Comparison of ENCODE assay signal across 25 cellular contexts in the genomic region with DNA sequence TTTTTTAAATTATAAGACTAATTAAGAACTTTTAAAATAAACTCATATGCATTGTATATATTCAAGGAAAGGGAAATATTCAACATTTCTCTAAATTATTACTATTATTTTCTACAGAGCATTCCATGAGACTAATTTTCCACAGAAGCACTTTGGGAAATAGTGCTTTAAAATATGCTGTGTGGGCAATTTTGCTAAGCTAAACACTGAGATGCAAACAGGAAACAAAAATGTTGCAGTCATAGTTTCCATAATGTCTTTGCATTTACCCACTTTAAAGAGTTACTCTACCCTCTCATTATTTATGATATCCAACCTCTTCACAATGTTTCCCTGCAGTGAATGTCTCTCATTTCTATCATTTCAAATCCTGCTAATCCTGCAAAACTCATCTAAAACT.
DNase-seq lines count a peak whose midpoint lies in the region; ATAC-seq, FAIRE-seq and TF ChIP-seq lines count a peak whose summit lies in the region.
"Had no signal": no experiment of that assay in that cellular context is flagged by ENCODE, and none has a peak within 500 bp of the region (broad histone marks: within the 10 kb centered on the region; RNA-seq: fewer than 3 reads in every experiment).

No MANE protein-coding gene starts in this region.

- H3K4me2 ChIP-seq in HepG2 (ENCODE audit: low read depth, low read length) (no peak overlapping the region), H1 (ENCODE audit: insufficient read depth in 1 of 2, low read depth in 2 of 2, low read length in 2 of 2) (no peak overlapping the region)
- H3K4me2 ChIP-seq: BLaER1 had no signal

- H3K56ac ChIP-seq in H1 (replicated peaks; ENCODE audit: insufficient read length, low read depth, low read length): no peak overlapping the region

- H4K8ac ChIP-seq in H1 (ENCODE audit: extremely low read depth, insufficient read depth, low read length): no peak overlapping the region

- H3K4me1 ChIP-seq in HepG2 (ENCODE audit: insufficient read depth, low read length) (no peaks in the 10 kb centered on the region), right lobe of liver (no peaks in the 10 kb centered on the region), H1 (replicated peaks in 1 of 4; ENCODE audit: control insufficient read depth in 3 of 4, insufficient read depth in 4 of 4, low read length in 3 of 4) (no peaks in the 10 kb centered on the region)
- H3K4me1 ChIP-seq: BLaER1 had no signal

- H3K23me2 ChIP-seq in H1 (ENCODE audit: low read depth, low read length): no peaks in the 10 kb centered on the region

- POLR2A ChIA-PET in HepG2 (lab: Yijun Ruan, JAX): no interaction called here
- POLR2A ChIA-PET in H1 (lab: Charles Lee; ENCODE audit: partially characterized antibody): no interaction called here

- no peak overlapping the region for H4K91ac ChIP-seq in H1 (replicated peaks; ENCODE audit: insufficient read length, low read length)

- H3K9ac ChIP-seq in HepG2 (ENCODE audit: insufficient read depth, low read depth, low read length): no peak overlapping the region
- no peak overlapping the region for H3K9ac ChIP-seq in SK-N-MC (ENCODE audit: insufficient read length)
- H3K9ac ChIP-seq in H1 (replicated peaks in 1 of 4; ENCODE audit: extremely low read depth in 1 of 4, low read depth in 3 of 4, low read length in 3 of 4): no peak overlapping the region
- H3K9ac ChIP-seq: BLaER1 had no signal

- no peaks in the 10 kb centered on the region for H3K79me1 ChIP-seq in H1 (ENCODE audit: low read depth, low read length)

- no peak overlapping the region for H3K18ac ChIP-seq in H1 (ENCODE audit: extremely low read depth, low read length)

- no peak overlapping the region for H2BK15ac ChIP-seq in H1 (ENCODE audit: low read length)

- H3K23ac ChIP-seq in H1 (ENCODE audit: insufficient read length): no peak overlapping the region

- no peak overlapping the region for H3K14ac ChIP-seq in H1 (ENCODE audit: insufficient read length)

- no peak overlapping the region for H2BK5ac ChIP-seq in H1 (ENCODE audit: low read depth, low read length)

- DNase-seq in HepG2 (ENCODE audit: low spot score) (no peak), right lobe of liver (no peak), SK-N-MC (ENCODE audit: low read depth, low spot score) (peak; percentile 82), H1 (ENCODE audit: low read depth in 1 of 2, low spot score in 2 of 2) (no peak), NCI-H2171 treated with DMSO at 0.1 percent for 48 hours (lab: John Stamatoyannopoulos, UW) (no peak), HTR-8/SVneo (ENCODE audit: insufficient read length, low spot score) (no peak)
- DNase-seq: ACHN; BE2C; C1 segment of cervical spinal cord; CD4-positive, alpha-beta memory T cell; CD4-positive, CD25-positive, alpha-beta regulatory T cell; CD8-positive, alpha-beta memory T cell; COR-L47; DMS 273 treated with DMSO at 0.1 percent for 48 hours; DMS153; DMS53; DMS79; DND-41; EL; GDM1 had no signal

- no peak overlapping the region for H2BK120ac ChIP-seq in H1 (replicated peaks; ENCODE audit: low read depth, low read length)

- H3K27me3 ChIP-seq in HepG2 (ENCODE audit: control insufficient read depth in 1 of 2, insufficient read depth in 2 of 2, low read length in 2 of 2) (no peaks in the 10 kb centered on the region), right lobe of liver (no peaks in the 10 kb centered on the region), H1 (replicated peaks in 1 of 4; ENCODE audit: control insufficient read depth in 3 of 4, extremely low read depth in 1 of 4, insufficient read depth in 3 of 4, low read length in 3 of 4) (no peaks in the 10 kb centered on the region)
- H3K27me3 ChIP-seq: BE2C, BLaER1 had no signal

- H2AFZ ChIP-seq in HepG2 (ENCODE audit: low read length): no peak overlapping the region
- H2AFZ ChIP-seq in H1 (ENCODE audit: low read length): no peak overlapping the region

- no peak overlapping the region for H2BK12ac ChIP-seq in H1 (ENCODE audit: low read depth, low read length)

- H3K79me2 ChIP-seq in HepG2 (ENCODE audit: insufficient read depth, low read length) (no peaks in the 10 kb centered on the region), H1 (ENCODE audit: control insufficient read depth in 1 of 2, insufficient read depth in 2 of 2, low read length in 2 of 2) (no peaks in the 10 kb centered on the region)

- H2AK5ac ChIP-seq in H1 (ENCODE audit: low read depth, low read length): no peak overlapping the region

- no TSS peak for BruUV-seq in HepG2 (replicated peaks; lab: Mats Ljungman, UMichigan)

- CTCF ChIA-PET in HepG2 (lab: Yijun Ruan, JAX; ENCODE audit: low intra/inter-chr PET ratio, low total read pairs): no interaction called here
- CTCF ChIA-PET in H1 (lab: Charles Lee; ENCODE audit: partially characterized antibody): interaction anchor here (0.6 kb wide), 1 partner anchor 1037 kb away, joined by 3 read pairs; no protein-coding TSS in a partner anchor

- ATAC-seq in HepG2 (no peak), right lobe of liver (no peak)
- ATAC-seq: GM12878 had no signal

- TF ChIP-seq POLR2A in HepG2 (IDR thresholded peaks at IDR 0.05; ENCODE audit: insufficient read depth in 1 of 2, low read depth in 2 of 2, low read length in 2 of 2): no peak
- TF ChIP-seq POLR2A in right lobe of liver (IDR thresholded peaks at IDR 0.05): no peak
- TF ChIP-seq POLR2A in H1 (IDR thresholded peaks at IDR 0.05; ENCODE audit: control extremely low read depth in 1 of 2, low read depth in 2 of 2, low read length in 2 of 2): no peak

- no peaks in the 10 kb centered on the region for H3K36me3 ChIP-seq in HepG2 (replicated peaks in 1 of 2; ENCODE audit: control insufficient read depth in 1 of 2, insufficient read depth in 2 of 2, low read length in 2 of 2)
- no peaks in the 10 kb centered on the region for H3K36me3 ChIP-seq in right lobe of liver
- no peaks in the 10 kb centered on the region for H3K36me3 ChIP-seq in SK-N-MC (ENCODE audit: insufficient read depth, low read length)
- no peaks in the 10 kb centered on the region for H3K36me3 ChIP-seq in H1 (ENCODE audit: control insufficient read depth in 2 of 4, insufficient read depth in 4 of 4, low read length in 3 of 4)
- H3K36me3 ChIP-seq: BE2C, BLaER1 had no signal

- no peaks in the 10 kb centered on the region for H4K20me1 ChIP-seq in HepG2 (ENCODE audit: insufficient read depth, low read length)
- no peaks in the 10 kb centered on the region for H4K20me1 ChIP-seq in H1 (replicated peaks in 1 of 2; ENCODE audit: control insufficient read depth in 1 of 2, insufficient read depth in 2 of 2, low read length in 2 of 2)
- H4K20me1 ChIP-seq: BLaER1 had no signal

- no peak for TF ChIP-seq EP300 in HepG2 (IDR thresholded peaks at IDR 0.05; ENCODE audit: low read depth in 2 of 2, low read length in 2 of 2)
- TF ChIP-seq EP300 in HepG2 (CRISPR knock-in tag; IDR thresholded peaks at IDR 0.05; ENCODE audit: borderline replicate concordance): no peak
- no peak for TF ChIP-seq EP300 in H1 (IDR thresholded peaks at IDR 0.05; ENCODE audit: borderline replicate concordance in 1 of 2, low read depth in 2 of 2, low read length in 2 of 2)

- H4K5ac ChIP-seq in H1 (ENCODE audit: insufficient read length, low read depth, low read length): no peak overlapping the region

- intact Hi-C loops in HepG2 (cut with micrococcal nuclease; ENCODE audit: unreplicated experiment) (no loop called here), right lobe of liver (cut with DNase I) (no loop called here)

- peaks cover 61% of the 10 kb centered on the region for H3K9me3 ChIP-seq in HepG2 (ENCODE audit: low read length)
- no peaks in the 10 kb centered on the region for H3K9me3 ChIP-seq in right lobe of liver
- no peaks in the 10 kb centered on the region for H3K9me3 ChIP-seq in SK-N-MC (ENCODE audit: low read depth, low read length)
- peaks cover 78 to 82% of the 10 kb centered on the region in 2 experiments for H3K9me3 ChIP-seq in H1 (ENCODE audit: insufficient read depth in 2 of 2, low read depth in 1 of 2, low read length in 1 of 2)
- H3K9me3 ChIP-seq: BE2C, BLaER1 had no signal

- H3K27ac ChIP-seq in HepG2 (ENCODE audit: extremely low read length, insufficient read depth, low read length) (no peak overlapping the region), right lobe of liver (no peak overlapping the region), SK-N-MC (peak overlapping the region; percentile 78; the same call in 1 of the 2 replicates), H1 (ENCODE audit: low read depth, low read length) (no peak overlapping the region)
- H3K27ac ChIP-seq: 22Rv1, BLaER1 had no signal

- no peak overlapping the region for H3K4ac ChIP-seq in H1 (replicated peaks; ENCODE audit: insufficient read length, low read depth, low read length)

- in situ Hi-C loops in HepG2 (cut with HindIII; ENCODE audit: extremely low pct_ligation_motif_present, low pct_unique_long_range_greater_than_20kb): no loop called here

- TF ChIP-seq RAD21 in HepG2 (CRISPR knock-in tag; IDR thresholded peaks at IDR 0.05) (no peak), H1 (IDR thresholded peaks at IDR 0.05 in 1 of 2, conservative IDR thresholded peaks at IDR 0.05 in 1 of 2; ENCODE audit: low read depth in 2 of 2, low read length in 2 of 2) (no peak)

- FAIRE-seq in HepG2 (lab: Jason Lieb, UNC) (no peak), H1 (lab: Jason Lieb, UNC) (no peak), HTR-8/SVneo (lab: Jason Lieb, UNC) (no peak)
- FAIRE-seq: GM12878, GM12892, GM18507 had no signal

- no peak overlapping the region for H3K4me3 ChIP-seq in HepG2 (replicated peaks in 1 of 3; ENCODE audit: insufficient read depth in 1 of 3, low read depth in 2 of 3, low read length in 3 of 3)
- no peak overlapping the region for H3K4me3 ChIP-seq in right lobe of liver
- H3K4me3 ChIP-seq in SK-N-MC: no peak overlapping the region
- no peak overlapping the region for H3K4me3 ChIP-seq in H1 (ENCODE audit: extremely low read depth in 1 of 4, insufficient read depth in 2 of 4, low read depth in 3 of 4, low read length in 4 of 4)
- H3K4me3 ChIP-seq: BLaER1, GM12878 had no signal

- no peak overlapping the region for H2BK20ac ChIP-seq in H1 (ENCODE audit: low read length)

- TF ChIP-seq CTCF in HepG2 (CRISPR knock-in tag; IDR thresholded peaks at IDR 0.05) (no peak), right lobe of liver (IDR thresholded peaks at IDR 0.05) (no peak), H1 (IDR thresholded peaks at IDR 0.05; ENCODE audit: control extremely low read depth in 1 of 3, insufficient read depth in 1 of 3, low read depth in 1 of 3, low read length in 3 of 3) (no peak)

TF ChIP-seq in HepG2, 621 proteins besides CTCF, POLR2A, EP300 and RAD21 (continues in another document):
- TF ChIP-seq ZNF3 (CRISPR knock-in tag; IDR thresholded peaks at IDR 0.05) (no peak), REL (CRISPR knock-in tag; conservative IDR thresholded peaks at IDR 0.05) (no peak), CBX1 (IDR thresholded peaks at IDR 0.05; ENCODE audit: low read depth) (no peak), ZNF563 (CRISPR knock-in tag; IDR thresholded peaks at IDR 0.05) (no peak), ZNF333 (CRISPR knock-in tag; IDR thresholded peaks at IDR 0.05; ENCODE audit: borderline replicate concordance) (no peak)

TF ChIP-seq in H1, 55 proteins besides CTCF, POLR2A, EP300 and RAD21 (continues in another document):
- TF ChIP-seq, protein P1, sequence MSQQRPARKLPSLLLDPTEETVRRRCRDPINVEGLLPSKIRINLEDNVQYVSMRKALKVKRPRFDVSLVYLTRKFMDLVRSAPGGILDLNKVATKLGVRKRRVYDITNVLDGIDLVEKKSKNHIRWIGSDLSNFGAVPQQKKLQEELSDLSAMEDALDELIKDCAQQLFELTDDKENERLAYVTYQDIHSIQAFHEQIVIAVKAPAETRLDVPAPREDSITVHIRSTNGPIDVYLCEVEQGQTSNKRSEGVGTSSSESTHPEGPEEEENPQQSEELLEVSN (IDR thresholded peaks at IDR 0.05): no peak
